Comparison of ENCODE assay signal across 17 cellular contexts in the genomic region with DNA sequence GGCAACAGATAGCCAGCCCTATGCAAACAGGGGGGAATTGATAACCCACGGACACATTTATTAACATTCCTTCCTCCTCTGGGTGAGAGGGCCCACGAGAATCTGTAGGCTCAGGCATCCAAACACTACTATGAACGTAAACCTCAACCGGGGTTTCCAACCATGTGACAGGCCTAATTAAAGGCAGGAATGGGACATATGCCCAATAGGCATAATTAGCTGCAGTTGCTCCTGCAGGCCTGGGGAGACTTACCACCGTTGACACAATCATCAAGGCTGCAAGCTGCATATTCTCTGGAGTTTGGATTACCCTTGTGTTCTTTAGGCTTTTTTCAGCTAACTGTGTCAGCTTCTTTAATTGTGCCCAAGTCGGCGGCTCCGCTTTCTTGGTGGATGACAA. TPM values are rescaled to one million over a fixed set of nuclear protein-coding genes. Genes with fewer than 3 reads are reported as not detected.
"Had no signal": no experiment of that assay in that cellular context is flagged by ENCODE, and none has a peak within 500 bp of the region (broad histone marks: within the 10 kb centered on the region; RNA-seq: fewer than 3 reads in every experiment).

No MANE protein-coding gene starts in this region.

- H3K27ac Mint-ChIP-seq: endodermal cell; naive thymus-derived CD8-positive, alpha-beta T cell had no signal

- H3K4me3 ChIP-seq: coronary artery, hepatocyte, lung, right atrium auricular region had no signal

- DNase-seq: effector CD4-positive, alpha-beta T cell; endodermal cell; erythroblast; foreskin melanocyte; head of caudate nucleus; left colon; left ventricle myocardium superior; naive thymus-derived CD8-positive, alpha-beta T cell; small intestine; stimulated activated CD4-positive, alpha-beta T cell treated with anti-CD3 and anti-CD28 coated beads, Interleukin-12 subunit alpha, Interleukin-12 subunit beta, amount 100 ng/mL, for 4 hours; stimulated activated naive CD4-positive, alpha-beta T cell treated with Interleukin-2 at 50 U/mL for 16 hours; trophoblast cell had no signal

- H3K36me3 Mint-ChIP-seq: naive thymus-derived CD8-positive, alpha-beta T cell had no signal

- H3K9me3 Mint-ChIP-seq: naive thymus-derived CD8-positive, alpha-beta T cell had no signal

- ATAC-seq: left colon; left ventricle myocardium superior; naive thymus-derived CD8-positive, alpha-beta T cell had no signal

RNA-seq across cellular contexts. Expression of gene GBP1, which starts 22.2 kb away (rescaled TPM):
- total RNA-seq: endodermal cell had no signal
- polyA plus RNA-seq: neural cell had no signal

RNA-seq across cellular contexts. Expression of gene GBP2, which starts 38.7 kb away (rescaled TPM):
- total RNA-seq: endodermal cell had no signal
- polyA plus RNA-seq: neural cell had no signal
